19 cellular contexts compared by ENCODE assay signal in the genomic region with DNA sequence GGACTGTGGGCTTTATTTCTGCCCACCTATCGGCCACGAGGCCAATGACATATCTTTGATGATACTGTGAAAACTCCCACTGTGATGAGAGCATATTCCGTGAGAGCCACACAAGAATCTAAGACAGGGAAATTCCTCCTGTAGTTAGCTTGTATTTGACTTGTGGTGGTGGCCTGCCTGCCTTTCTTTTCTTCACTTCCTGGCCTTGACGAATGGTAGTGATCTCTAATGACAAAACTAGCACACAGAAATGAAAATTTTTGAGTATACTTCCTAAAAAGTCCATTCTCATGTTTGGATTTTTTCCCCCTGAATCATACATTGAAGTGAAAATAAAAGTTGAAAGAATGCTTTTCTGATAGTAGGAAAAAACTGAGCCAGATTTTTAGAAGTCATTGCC.
A peak's percentile ranks its signal among the peaks of the same experiment; 100 is the strongest.
DNase-seq lines count a peak whose midpoint lies in the region; ATAC-seq, FAIRE-seq and TF ChIP-seq lines count a peak whose summit lies in the region.
"Had no signal": no experiment of that assay in that cellular context is flagged by ENCODE, and none has a peak within 500 bp of the region (broad histone marks: within the 10 kb centered on the region; RNA-seq: fewer than 3 reads in every experiment).

No MANE protein-coding gene starts in this region.

- H3K27me3 ChIP-seq in muscle layer of duodenum (ENCODE audit: low read depth, low read length), result no peaks in the 10 kb centered on the region
- H3K27me3 ChIP-seq: dorsolateral prefrontal cortex, esophagus muscularis mucosa, transverse colon had no signal

- DNase-seq in AG20443 (ENCODE audit: low spot score) (peak; percentile 54), HFFc6 (peak; percentile 23), choroid plexus epithelial cell (ENCODE audit: low read depth) (peak; percentile 61), frontal cortex (ENCODE audit: low spot score in 2 of 2) (no peak), NCI-H1930 (lab: John Stamatoyannopoulos, UW) (no peak)
- DNase-seq: activated CD4-positive, alpha-beta T cell treated with anti-CD3 and anti-CD28 coated beads, Interleukin-2, amount 50 U/mL, for 48 hours; activated effector memory CD4-positive, alpha-beta T cell treated with anti-CD3 and anti-CD28 coated beads, Interleukin-2, amount 50 U/mL, for 16 hours; dorsolateral prefrontal cortex; hypothalamus; left cardiac atrium; NCI-H774; transverse colon had no signal

- H3K36me3 ChIP-seq in muscle layer of duodenum (ENCODE audit: control insufficient read depth in 1 of 2, insufficient read depth in 2 of 2, low read length in 2 of 2), result peaks cover 0 to 8% of the 10 kb centered on the region in 2 donors

- H3K4me3 ChIP-seq in choroid plexus epithelial cell (ENCODE audit: low read depth, low read length) (no peak overlapping the region), muscle layer of duodenum (ENCODE audit: low read depth in 1 of 2, low read length in 2 of 2) (no peak overlapping the region)
- H3K4me3 ChIP-seq: dorsolateral prefrontal cortex, esophagus muscularis mucosa, transverse colon had no signal

- H3K4me1 ChIP-seq in muscle layer of duodenum (ENCODE audit: control insufficient read depth in 1 of 2, insufficient read depth in 2 of 2, low read length in 2 of 2), result peaks cover 0 to 4% of the 10 kb centered on the region in 2 donors
- H3K4me1 ChIP-seq: parathyroid adenoma had no signal

- H3K4me1 Mint-ChIP-seq in HFFc6 (ENCODE audit: low read depth), result peaks cover 17% of the 10 kb centered on the region

- no peak for FAIRE-seq in frontal cortex (lab: Jason Lieb, UNC)

- no peak for ATAC-seq in HG03159 (IDR thresholded peaks at IDR 0.05; ENCODE audit: unreplicated experiment)
- no peak for ATAC-seq in GM21447 (IDR thresholded peaks at IDR 0.05; ENCODE audit: unreplicated experiment)
- ATAC-seq: left cardiac atrium, Panc1 had no signal

- H3K36me3 Mint-ChIP-seq in HFFc6 (ENCODE audit: low read depth), result peaks cover 52% of the 10 kb centered on the region

- no peaks in the 10 kb centered on the region for H3K9me3 ChIP-seq in muscle layer of duodenum (ENCODE audit: control insufficient read depth in 1 of 2, low read length in 2 of 2)
- H3K9me3 ChIP-seq: esophagus muscularis mucosa, transverse colon had no signal

- peak overlapping the region; percentile 40; the same call in 1 of the 2 replicates for H3K4me3 Mint-ChIP-seq in HFFc6

- no peaks in the 10 kb centered on the region for H3K9me3 Mint-ChIP-seq in HFFc6

- H3K27me3 Mint-ChIP-seq in HFFc6 (ENCODE audit: insufficient read depth), result peaks cover 2% of the 10 kb centered on the region

- peak overlapping the region; percentile 19 for H3K27ac ChIP-seq in muscle layer of duodenum (ENCODE audit: low read length)
- H3K27ac ChIP-seq: C4-2B, parathyroid adenoma had no signal

- peak overlapping the region; percentile 60 for H3K27ac Mint-ChIP-seq in HFFc6

- TF ChIP-seq CTCF in HFFc6 (IDR thresholded peaks at IDR 0.05) (no peak), choroid plexus epithelial cell (conservative IDR thresholded peaks at IDR 0.05; ENCODE audit: low read depth, low read length) (no peak)

Comparison
In these comparisons a context has a peak if more than half of its experiments do, and no peak if none do; other contexts are left out.
1. DNase-seq: peak in AG20443 (single experiment), HFFc6 (single experiment) and choroid plexus epithelial cell (single experiment); none in frontal cortex (0 of 2) and NCI-H1930 (0 of 2).